In genomic region chr10:839550-840205, GRCh38 we compare ENCODE assay signal across 18 cellular contexts.
DNase-seq lines count a peak whose midpoint lies in the region; ATAC-seq and TF ChIP-seq lines count a peak whose summit lies in the region.
"Had no signal": no experiment of that assay in that cellular context is flagged by ENCODE, and none has a peak within 500 bp of the region (broad histone marks: within the 10 kb centered on the region; RNA-seq: fewer than 3 reads in every experiment).

No MANE protein-coding gene starts in this region.

- no peak overlapping the region for H3K4me3 ChIP-seq in foreskin fibroblast (ENCODE audit: low read depth in 1 of 2, low read length in 2 of 2)
- H3K4me3 ChIP-seq: GM23248, SJCRH30 had no signal

- ATAC-seq in HG03097 (IDR thresholded peaks at IDR 0.05; ENCODE audit: low FRiP score, unreplicated experiment), result no peak

- no peaks in the 10 kb centered on the region for H3K9me3 Mint-ChIP-seq in endothelial cell (ENCODE audit: unreplicated experiment)
- H3K9me3 Mint-ChIP-seq: CD14-positive monocyte, HFFc6 had no signal

- DNase-seq in NCI-H510A treated with DMSO at 0.1 percent for 48 hours (lab: John Stamatoyannopoulos, UW), result peak; percentile 18
- DNase-seq in NCI-H510A (lab: John Stamatoyannopoulos, UW), result no peak
- DNase-seq in amniotic epithelial cell (ENCODE audit: low read depth), result peak; percentile 47
- peak; percentile 71 for DNase-seq in kidney tubule cell (ENCODE audit: low spot score)
- DNase-seq in foreskin fibroblast, result no peak
- DNase-seq in endothelial cell (ENCODE audit: low spot score), result no peak
- no peak for DNase-seq in 8988T
- DNase-seq: DMS79; GM23248; HFFc6; KG1; NCI-H187 treated with DMSO at 0.1 percent for 48 hours; NCI-H526; NK-92 treated with Interleukin-12 subunit alpha and Interleukin-12 subunit beta, amount 100 ng/mL, for 24 hours; OCI-M1; SJCRH30 had no signal

- H3K27me3 Mint-ChIP-seq in endothelial cell (ENCODE audit: unreplicated experiment), result no peaks in the 10 kb centered on the region

- TF ChIP-seq CTCF in foreskin fibroblast (IDR thresholded peaks at IDR 0.05; ENCODE audit: low read depth, low read length) (no peak), endothelial cell (IDR thresholded peaks at IDR 0.05; ENCODE audit: unreplicated experiment) (no peak)

- peaks cover 5% of the 10 kb centered on the region for H3K4me1 Mint-ChIP-seq in endothelial cell (ENCODE audit: unreplicated experiment)

- peaks cover 23% of the 10 kb centered on the region for H3K36me3 Mint-ChIP-seq in endothelial cell (ENCODE audit: low read depth, unreplicated experiment)

- H3K4me3 Mint-ChIP-seq in endothelial cell (ENCODE audit: unreplicated experiment), result no peak overlapping the region
- H3K4me3 Mint-ChIP-seq: CD14-positive monocyte, HFFc6 had no signal

- H3K27ac Mint-ChIP-seq in endothelial cell (ENCODE audit: unreplicated experiment), result no peak overlapping the region
- H3K27ac Mint-ChIP-seq: HFFc6 had no signal

Comparison
In these comparisons a context has a peak if more than half of its experiments do, and no peak if none do; other contexts are left out.
1. DNase-seq: peak in NCI-H510A treated with DMSO at 0.1 percent for 48 hours (single experiment), amniotic epithelial cell (single experiment) and kidney tubule cell (single experiment); none in NCI-H510A (single experiment), foreskin fibroblast (0 of 2), endothelial cell (single experiment) and 8988T (single experiment).